Comparison of ENCODE assay signal across 11 cellular contexts in the genomic region with DNA sequence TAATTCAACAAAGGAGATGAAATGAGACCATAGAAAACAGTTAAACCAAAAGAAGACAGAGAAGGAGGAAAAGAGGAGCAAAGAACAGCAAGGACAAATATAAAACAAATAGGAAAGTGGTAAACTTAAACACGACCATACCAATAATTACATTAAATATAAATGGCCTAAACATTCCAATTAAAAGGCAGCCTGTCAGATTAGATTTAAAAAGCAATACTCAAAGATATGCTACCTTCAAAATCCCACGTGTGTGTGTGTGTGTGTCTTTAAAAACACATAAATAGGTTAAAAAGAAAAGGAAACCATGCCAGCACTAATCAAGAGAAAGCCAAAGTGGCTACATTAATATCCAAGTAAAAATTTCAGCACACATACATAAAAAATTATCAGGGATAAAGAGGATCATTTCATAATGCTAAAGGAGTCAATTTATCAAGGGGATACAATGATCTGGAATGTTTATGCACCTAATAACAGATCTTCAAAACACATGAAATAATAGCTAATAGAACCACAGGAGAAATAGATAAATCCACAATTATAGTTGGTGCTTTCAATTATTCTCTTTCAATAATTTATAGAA.
"Had no signal": no experiment of that assay in that cellular context is flagged by ENCODE, and none has a peak within 500 bp of the region (broad histone marks: within the 10 kb centered on the region; RNA-seq: fewer than 3 reads in every experiment).

No MANE protein-coding gene starts in this region.

- H2AFZ ChIP-seq: GM23248, GM23338 had no signal

- ATAC-seq: GM23338, HCT116 had no signal

- DNase-seq: GM23248, GOT3, H7, H9, HCEC 1CT, HFFc6 had no signal

- H3K4me3 ChIP-seq: GM23248, GM23338, HAP-1 had no signal

- H3K4me1 ChIP-seq: HAP-1 had no signal

- H3K9me3 ChIP-seq: HAP-1 had no signal

- H3K4me2 ChIP-seq: GM23338 had no signal

- H3K27ac ChIP-seq: GM23248 had no signal

- H3K36me3 ChIP-seq: HAP-1 had no signal

- H3K9ac ChIP-seq: GM23248 had no signal

- FAIRE-seq: H1, H54 had no signal
